Comparison of ENCODE assay signal across 8 cellular contexts in genomic region chr9:38066907-38067610, GRCh38. TPM values are rescaled to one million over a fixed set of nuclear protein-coding genes. Genes with fewer than 3 reads are reported as not detected.
DNase-seq lines count a peak whose midpoint lies in the region; ATAC-seq and TF ChIP-seq lines count a peak whose summit lies in the region.

No MANE protein-coding gene starts in this region.

- H3K27ac Mint-ChIP-seq in activated CD4-positive, alpha-beta T cell treated with anti-CD3 and anti-CD28 coated beads, Interleukin-2, amount 10 ng/mL, durations not matched to agents 7 days and 5 days = peak overlapping the region; percentile 67

- H3K4me1 ChIP-seq in upper lobe of right lung = peaks cover 50% of the 10 kb centered on the region

- DNase-seq in NCI-H1436 (lab: John Stamatoyannopoulos, UW) (peak; percentile 17), NCI-H1436 treated with DMSO at 0.1 percent for 48 hours (lab: John Stamatoyannopoulos, UW) (no peak), epithelial cell of prostate (ENCODE audit: low read depth, low spot score) (no peak), myocyte (ENCODE audit: low read depth) (peak; percentile 35), upper lobe of right lung (peak; percentile 84), SW480 (ENCODE audit: low spot score) (no peak)
- DNase-seq in activated CD4-positive, alpha-beta T cell treated with anti-CD3 and anti-CD28 coated beads, Interleukin-2, amount 10 ng/mL, durations not matched to agents 7 days and 5 days = no peak

- no peaks in the 10 kb centered on the region for H3K27me3 ChIP-seq in upper lobe of right lung

- H3K27ac ChIP-seq in epithelial cell of prostate = peak overlapping the region; percentile 83
- peak overlapping the region; percentile 93 for H3K27ac ChIP-seq in upper lobe of right lung

- peak overlapping the region; percentile 94 for H3K4me3 ChIP-seq in upper lobe of right lung

- intact Hi-C loops in upper lobe of right lung (cut with DNase I) = loop anchor here (5.0 kb wide), 1 partner anchor 50 kb away; no protein-coding TSS in a partner anchor

- H3K4me3 Mint-ChIP-seq in activated CD4-positive, alpha-beta T cell treated with anti-CD3 and anti-CD28 coated beads, Interleukin-2, amount 10 ng/mL, durations not matched to agents 7 days and 5 days = peak overlapping the region; percentile 66

- no peaks in the 10 kb centered on the region for H3K36me3 Mint-ChIP-seq in activated CD4-positive, alpha-beta T cell treated with anti-CD3 and anti-CD28 coated beads, Interleukin-2, amount 10 ng/mL, durations not matched to agents 7 days and 5 days (ENCODE audit: low read depth)

- no peaks in the 10 kb centered on the region for H3K36me3 ChIP-seq in upper lobe of right lung

- CTCF ChIA-PET in activated CD4-positive, alpha-beta T cell treated with anti-CD3 and anti-CD28 coated beads, Interleukin-2, amount 10 ng/mL, durations not matched to agents 7 days and 5 days (lab: Charles Lee) = no interaction called here

- POLR2A ChIA-PET in activated CD4-positive, alpha-beta T cell treated with anti-CD3 and anti-CD28 coated beads, Interleukin-2, amount 10 ng/mL, durations not matched to agents 7 days and 5 days (lab: Charles Lee) = no interaction called here

- H3K9me3 Mint-ChIP-seq in activated CD4-positive, alpha-beta T cell treated with anti-CD3 and anti-CD28 coated beads, Interleukin-2, amount 10 ng/mL, durations not matched to agents 7 days and 5 days = no peaks in the 10 kb centered on the region

- TF ChIP-seq CTCF in upper lobe of right lung (IDR thresholded peaks at IDR 0.05) = no peak

- ATAC-seq in upper lobe of right lung (peak; percentile 46), HG02678 (IDR thresholded peaks at IDR 0.05; ENCODE audit: unreplicated experiment) (no peak)

- H3K4me1 Mint-ChIP-seq in activated CD4-positive, alpha-beta T cell treated with anti-CD3 and anti-CD28 coated beads, Interleukin-2, amount 10 ng/mL, durations not matched to agents 7 days and 5 days = peaks cover 15% of the 10 kb centered on the region

- peaks cover 41% of the 10 kb centered on the region for H3K27me3 Mint-ChIP-seq in activated CD4-positive, alpha-beta T cell treated with anti-CD3 and anti-CD28 coated beads, Interleukin-2, amount 10 ng/mL, durations not matched to agents 7 days and 5 days

- no peaks in the 10 kb centered on the region for H3K9me3 ChIP-seq in upper lobe of right lung

RNA-seq across cellular contexts. Expression of gene SHB, which starts 2.0 kb away (rescaled TPM):
- not detected for total RNA-seq in activated CD4-positive, alpha-beta T cell treated with anti-CD3 and anti-CD28 coated beads, Interleukin-2, amount 10 ng/mL, durations not matched to agents 7 days and 5 days
- total RNA-seq in myocyte (13.3 and 20.7 TPM in 2 replicates), upper lobe of right lung (33.4 TPM)
- polyA plus RNA-seq in myocyte (2012) = 31.8 TPM

Comparison
In these comparisons a context has a peak if more than half of its experiments do, and no peak if none do; other contexts are left out.
1. DNase-seq: peak in NCI-H1436 (single experiment), myocyte (single experiment) and upper lobe of right lung (single experiment); none in NCI-H1436 treated with DMSO at 0.1 percent for 48 hours (single experiment), activated CD4-positive, alpha-beta T cell treated with anti-CD3 and anti-CD28 coated beads, Interleukin-2, amount 10 ng/mL, durations not matched to agents 7 days and 5 days (single experiment), epithelial cell of prostate (single experiment) and SW480 (single experiment).
2. RNA of gene SHB, which starts 2.0 kb away (total RNA-seq): 33.4 TPM in upper lobe of right lung (single experiment) and 13.3 to 20.7 TPM in myocyte; not detected in activated CD4-positive, alpha-beta T cell treated with anti-CD3 and anti-CD28 coated beads, Interleukin-2, amount 10 ng/mL, durations not matched to agents 7 days and 5 days; every median in the first group is over 10 times any median in the second.